ENCODE assay signal across 17 cellular contexts in genomic region chr4:122831515-122832196, GRCh38. TPM values are rescaled to one million over a fixed set of nuclear protein-coding genes. Genes with fewer than 3 reads are reported as not detected.
DNase-seq lines count a peak whose midpoint lies in the region; ATAC-seq, FAIRE-seq and TF ChIP-seq lines count a peak whose summit lies in the region.
"Had no signal": no experiment of that assay in that cellular context is flagged by ENCODE, and none has a peak within 500 bp of the region (broad histone marks: within the 10 kb centered on the region; RNA-seq: fewer than 3 reads in every experiment).

No MANE protein-coding gene starts in this region.

- H3K9me3 ChIP-seq in psoas muscle, result no peaks in the 10 kb centered on the region
- H3K9me3 ChIP-seq: tibial artery had no signal

- H3K4me3 ChIP-seq in epithelial cell of esophagus (ENCODE audit: low read length) (no peak overlapping the region), psoas muscle (no peak overlapping the region)
- H3K4me3 ChIP-seq: cardiac muscle cell, tibial artery had no signal

- peaks cover 3% of the 10 kb centered on the region for H3K4me1 ChIP-seq in psoas muscle
- H3K4me1 ChIP-seq: parathyroid adenoma had no signal

- FAIRE-seq in GM19239 (lab: Jason Lieb, UNC), result peak; percentile 11

- peaks cover 0 to 34% (median 14%) of the 10 kb centered on the region in 3 donors for H3K27me3 ChIP-seq in psoas muscle (ENCODE audit: insufficient read depth in 3 of 3, low read length in 2 of 3)
- H3K27me3 ChIP-seq: tibial artery had no signal

- H3K36me3 ChIP-seq in psoas muscle (ENCODE audit: insufficient read depth in 1 of 2, low read depth in 1 of 2), result no peaks in the 10 kb centered on the region
- H3K36me3 ChIP-seq: cardiac muscle cell, tibial artery had no signal

- peak; percentile 33 for ATAC-seq in sciatic nerve
- no peak for ATAC-seq in HG02610 (IDR thresholded peaks at IDR 0.05; ENCODE audit: unreplicated experiment)
- ATAC-seq in psoas muscle, result no peak

- DNase-seq in GM19239 (ENCODE audit: insufficient read length, low spot score) (no peak), NCI-H226 (peak; percentile 25), epithelial cell of esophagus (ENCODE audit: low read depth) (peak; percentile 76), sciatic nerve (ENCODE audit: low spot score) (no peak), NCI-H1092 treated with DMSO at 0.1 percent for 48 hours (lab: John Stamatoyannopoulos, UW) (no peak), psoas muscle (no peak)
- no peak for DNase-seq in stimulated activated naive CD4-positive, alpha-beta T cell treated with Interleukin-2 at 50 U/mL for 16 hours (lab: John Stamatoyannopoulos, UW)
- DNase-seq: activated CD4-positive, CD25-positive, alpha-beta regulatory T cell; CD4-positive, alpha-beta T cell; endodermal cell; head of caudate nucleus; NCI-H1092; OCI-M1; tibial artery had no signal

- 84 to 89% (median 86%) methylated on average over 6 of the region's 6 CpGs for WGBS in psoas muscle, 3 donors

- no peak overlapping the region for H3K27ac ChIP-seq in psoas muscle
- H3K27ac ChIP-seq: cardiac muscle cell, parathyroid adenoma had no signal

- intact Hi-C loops in sciatic nerve (cut with DNase I), result no loop called here
- intact Hi-C loops in psoas muscle (cut with DNase I), result no loop called here

- TF ChIP-seq CTCF in epithelial cell of esophagus (IDR thresholded peaks at IDR 0.05; ENCODE audit: insufficient read depth, low read depth, low read length, missing control alignments), result no peak
- no peak for TF ChIP-seq CTCF in psoas muscle (IDR thresholded peaks at IDR 0.05)

RNA-seq across cellular contexts. Expression of gene FGF2, which starts 5.0 kb away (rescaled TPM):
- total RNA-seq in sciatic nerve (30.5 TPM), psoas muscle (1 to 10 TPM; 2.0 to 3.7 (median 2.9) TPM)
- 1 to 10 TPM in 1 of 3 donors, under 1 TPM in 2; 0.86 to 1.3 (median 0.94) TPM for polyA plus RNA-seq in psoas muscle
- total RNA-seq: CD4-positive, alpha-beta T cell had no signal

Comparison
In these comparisons a context has a peak if more than half of its experiments do, and no peak if none do; other contexts are left out.
1. DNase-seq: peak in NCI-H226 (single experiment) and epithelial cell of esophagus (single experiment); none in GM19239 (single experiment), sciatic nerve (single experiment), NCI-H1092 treated with DMSO at 0.1 percent for 48 hours (single experiment), stimulated activated naive CD4-positive, alpha-beta T cell treated with Interleukin-2 at 50 U/mL for 16 hours (single experiment) and psoas muscle (0 of 2).